Comparison of ENCODE assay signal across 12 cellular contexts in genomic region chr12:124640096-124640495, GRCh38.
DNase-seq lines count a peak whose midpoint lies in the region; ATAC-seq and TF ChIP-seq lines count a peak whose summit lies in the region.
"Had no signal": no experiment of that assay in that cellular context is flagged by ENCODE, and none has a peak within 500 bp of the region (broad histone marks: within the 10 kb centered on the region; RNA-seq: fewer than 3 reads in every experiment).

No MANE protein-coding gene starts in this region.

- no peak overlapping the region for H2AK5ac ChIP-seq in neuronal stem cell (ENCODE audit: low read depth, low read length)

- peaks cover 0 to 22% (median 0%) of the 10 kb centered on the region in 3 experiments for H3K27me3 ChIP-seq in neuronal stem cell (ENCODE audit: control insufficient read depth in 3 of 3, insufficient read depth in 3 of 3, low read depth in 1 of 3, low read length in 3 of 3)
- no peaks in the 10 kb centered on the region for H3K27me3 ChIP-seq in endodermal cell (ENCODE audit: control insufficient read depth, insufficient read depth, low read length, poor library complexity, severe bottlenecking)

- peaks cover 44% of the 10 kb centered on the region for H3K4me1 Mint-ChIP-seq in dendritic cell treated with granulocyte-macrophage colony-stimulating factor and Interleukin-4, amounts not matched to agents 40 ng/mL and 50 ng/mL, for 4 days (ENCODE audit: low read depth)
- H3K4me1 Mint-ChIP-seq in endodermal cell: peaks cover 4% of the 10 kb centered on the region

- H3K9me3 ChIP-seq in neuronal stem cell (replicated peaks in 1 of 2; ENCODE audit: control insufficient read depth in 2 of 2, insufficient read depth in 1 of 2, low read depth in 1 of 2, low read length in 2 of 2) (no peaks in the 10 kb centered on the region), endodermal cell (ENCODE audit: control insufficient read depth, low read length) (no peaks in the 10 kb centered on the region)
- H3K9me3 ChIP-seq: Caco-2 had no signal

- H3K23ac ChIP-seq in neuronal stem cell (ENCODE audit: low read depth, low read length, poor library complexity): no peak overlapping the region

- peaks cover 24% of the 10 kb centered on the region for H3K36me3 Mint-ChIP-seq in dendritic cell treated with granulocyte-macrophage colony-stimulating factor and Interleukin-4, amounts not matched to agents 40 ng/mL and 50 ng/mL, for 4 days (ENCODE audit: low read depth)
- no peaks in the 10 kb centered on the region for H3K36me3 Mint-ChIP-seq in endodermal cell (ENCODE audit: low read depth)

- H3K4me3 ChIP-seq in neuronal stem cell (ENCODE audit: low read length in 2 of 2) (no peak overlapping the region), endodermal cell (ENCODE audit: low read length) (no peak overlapping the region)

- no peak for TF ChIP-seq CTCF in endodermal cell (conservative IDR thresholded peaks at IDR 0.05)

- no peak overlapping the region for H3K18ac ChIP-seq in neuronal stem cell (ENCODE audit: low read length)

- H3K4me3 Mint-ChIP-seq in dendritic cell treated with granulocyte-macrophage colony-stimulating factor and Interleukin-4, amounts not matched to agents 40 ng/mL and 50 ng/mL, for 4 days: no peak overlapping the region
- H3K4me3 Mint-ChIP-seq in endodermal cell: no peak overlapping the region
- H3K4me3 Mint-ChIP-seq: activated T-cell treated with anti-CD3 and anti-CD28 coated beads, Interleukin-2, amount 50 U/mL, for 4 hours had no signal

- no peak for ATAC-seq in HG03457 (IDR thresholded peaks at IDR 0.05; ENCODE audit: unreplicated experiment)
- ATAC-seq: activated T-cell treated with anti-CD3 and anti-CD28 coated beads, Interleukin-2, amount 50 U/mL, for 4 hours had no signal

- H2BK120ac ChIP-seq in neuronal stem cell (ENCODE audit: low read depth, low read length): no peak overlapping the region

- no peaks in the 10 kb centered on the region for H3K79me1 ChIP-seq in neuronal stem cell (ENCODE audit: low read depth, low read length)

- H3K9ac ChIP-seq in neuronal stem cell (ENCODE audit: low read depth, low read length, poor library complexity) (no peak overlapping the region), endodermal cell (ENCODE audit: extremely low read depth, low read length, poor library complexity, severe bottlenecking) (no peak overlapping the region)

- H3K4me2 ChIP-seq in neuronal stem cell (ENCODE audit: insufficient read depth, low read length, poor library complexity, severe bottlenecking): no peak overlapping the region

- H4K91ac ChIP-seq in neuronal stem cell (ENCODE audit: low read depth, low read length, poor library complexity): no peak overlapping the region

- H3K27ac Mint-ChIP-seq in dendritic cell treated with granulocyte-macrophage colony-stimulating factor and Interleukin-4, amounts not matched to agents 40 ng/mL and 50 ng/mL, for 4 days: peak overlapping the region; percentile 46
- H3K27ac Mint-ChIP-seq in endodermal cell: no peak overlapping the region

- no peak overlapping the region for H3K4ac ChIP-seq in neuronal stem cell (ENCODE audit: low read length)

- H2BK15ac ChIP-seq in neuronal stem cell (ENCODE audit: low read length): no peak overlapping the region

- no peaks in the 10 kb centered on the region for H3K36me3 ChIP-seq in neuronal stem cell (replicated peaks in 1 of 2; ENCODE audit: control insufficient read depth in 2 of 2, insufficient read depth in 2 of 2, low read length in 2 of 2)
- no peaks in the 10 kb centered on the region for H3K36me3 ChIP-seq in endodermal cell (ENCODE audit: control insufficient read depth, insufficient read depth, low read length)

- H3K27me3 Mint-ChIP-seq in dendritic cell treated with granulocyte-macrophage colony-stimulating factor and Interleukin-4, amounts not matched to agents 40 ng/mL and 50 ng/mL, for 4 days: peaks cover 17% of the 10 kb centered on the region
- H3K27me3 Mint-ChIP-seq in endodermal cell (ENCODE audit: insufficient read depth): peaks cover 3% of the 10 kb centered on the region

- no peak overlapping the region for H2BK5ac ChIP-seq in neuronal stem cell (ENCODE audit: low read length)

- peak overlapping the region; percentile 5 for H3K14ac ChIP-seq in neuronal stem cell (ENCODE audit: low read length)

- no CpG with 5 or more reads among the region's 4 CpGs for WGBS in neuronal stem cell (ENCODE audit: extremely low coverage in 2 of 2, insufficient read length in 2 of 2, insufficient replicate concordance in 1 of 2), 2 donors
- 89 to 93% methylated on average over 4 of the region's 4 CpGs for WGBS in endodermal cell (ENCODE audit: insufficient coverage in 1 of 2, insufficient read length in 1 of 2), 2 experiments

- H3K4me1 ChIP-seq in neuronal stem cell (ENCODE audit: control insufficient read depth in 2 of 2, insufficient read depth in 1 of 2, low read depth in 1 of 2, low read length in 2 of 2): peaks cover 1 to 2% of the 10 kb centered on the region in 2 donors
- no peaks in the 10 kb centered on the region for H3K4me1 ChIP-seq in endodermal cell (ENCODE audit: control insufficient read depth, insufficient read depth, low read length)

- H4K8ac ChIP-seq in neuronal stem cell (ENCODE audit: low read depth, low read length): no peak overlapping the region

- H2AFZ ChIP-seq in neuronal stem cell (ENCODE audit: low read length): no peak overlapping the region

- peaks cover 35% of the 10 kb centered on the region for H3K9me3 Mint-ChIP-seq in dendritic cell treated with granulocyte-macrophage colony-stimulating factor and Interleukin-4, amounts not matched to agents 40 ng/mL and 50 ng/mL, for 4 days
- no peaks in the 10 kb centered on the region for H3K9me3 Mint-ChIP-seq in endodermal cell

- DNase-seq in EL (peak; percentile 70), NCI-H226 (peak; percentile 54), neuronal stem cell (ENCODE audit: low spot score) (no peak), NCI-H748 treated with DMSO at 0.1 percent for 48 hours (lab: John Stamatoyannopoulos, UW) (no peak), endodermal cell (no peak), NCI-H146 (lab: John Stamatoyannopoulos, UW) (no peak)
- DNase-seq: activated T-cell treated with anti-CD3 and anti-CD28 coated beads, Interleukin-2, amount 50 U/mL, for 4 hours; Caco-2; caudate nucleus; NCI-H187 had no signal

- H2BK12ac ChIP-seq in neuronal stem cell (ENCODE audit: low read length): no peak overlapping the region

- H3K27ac ChIP-seq in neuronal stem cell (replicated peaks; ENCODE audit: low read length) (no peak overlapping the region), endodermal cell (ENCODE audit: low read depth, low read length) (no peak overlapping the region)

- intact Hi-C loops in dendritic cell treated with granulocyte-macrophage colony-stimulating factor and Interleukin-4, amounts not matched to agents 40 ng/mL and 50 ng/mL, for 4 days (cut with micrococcal nuclease): no loop called here

Comparison
In these comparisons a context has a peak if more than half of its experiments do, and no peak if none do; other contexts are left out.
1. DNase-seq: peak in EL (single experiment) and NCI-H226 (single experiment); none in neuronal stem cell (single experiment), NCI-H748 treated with DMSO at 0.1 percent for 48 hours (single experiment), endodermal cell (single experiment) and NCI-H146 (single experiment).